ENCODE assay signal across 14 cellular contexts in genomic region chr12:52045794-52046199, GRCh38. TPM values are rescaled to one million over a fixed set of nuclear protein-coding genes. Genes with fewer than 3 reads are reported as not detected.
DNase-seq lines count a peak whose midpoint lies in the region; ATAC-seq, FAIRE-seq and TF ChIP-seq lines count a peak whose summit lies in the region.
"Had no signal": no experiment of that assay in that cellular context is flagged by ENCODE, and none has a peak within 500 bp of the region (broad histone marks: within the 10 kb centered on the region; RNA-seq: fewer than 3 reads in every experiment).

No MANE protein-coding gene starts in this region.

- no peak overlapping the region for H3K4me2 ChIP-seq in osteoblast (ENCODE audit: insufficient read depth, low read length)

- H4K20me1 ChIP-seq in osteoblast (ENCODE audit: insufficient read depth, low read length): no peaks in the 10 kb centered on the region

- no peak for TF ChIP-seq POLR2A in NB4 (IDR thresholded peaks at IDR 0.05; ENCODE audit: extremely low read depth, insufficient read length)

- H3K27me3 ChIP-seq in esophagus (ENCODE audit: control insufficient read depth in 1 of 2, insufficient read depth in 2 of 2, low read length in 2 of 2) (no peaks in the 10 kb centered on the region), osteoblast (ENCODE audit: insufficient read depth, low read length) (no peaks in the 10 kb centered on the region)
- H3K27me3 ChIP-seq: BE2C had no signal

- DNase-seq in AML-193 (lab: John Stamatoyannopoulos, UW): peak; percentile 67 to 69
- peak; percentile 70 for DNase-seq in NB4 (ENCODE audit: low read depth)
- DNase-seq in osteoblast (ENCODE audit: insufficient read length, low spot score, missing footprints): no peak
- DNase-seq in COLO829 (ENCODE audit: low spot score): no peak
- DNase-seq in NCI-H2171 treated with DMSO at 0.1 percent for 48 hours (lab: John Stamatoyannopoulos, UW): no peak
- DNase-seq in HTR-8/SVneo (ENCODE audit: insufficient read length, low spot score): no peak
- DNase-seq: activated T-cell treated with anti-CD3 and anti-CD28 coated beads, Interleukin-2, amount 50 U/mL, for 48 hours; BE2C; cortex of kidney; NCI-H1092 treated with DMSO at 0.1 percent for 48 hours; posterior cingulate gyrus had no signal

- H3K4me3 ChIP-seq in NB4 (ENCODE audit: low read depth, low read length) (no peak overlapping the region), esophagus (ENCODE audit: low read depth in 1 of 2, low read length in 2 of 2) (no peak overlapping the region), osteoblast (ENCODE audit: insufficient read depth, low read length) (no peak overlapping the region)

- no peak for ATAC-seq in GM19395 (IDR thresholded peaks at IDR 0.05; ENCODE audit: unreplicated experiment)

- 30 to 38% methylated on average over 4 of the region's 4 CpGs for WGBS in esophagus, 2 donors

- no peak for FAIRE-seq in HTR-8/SVneo (lab: Jason Lieb, UNC)

- peak overlapping the region; percentile 23 to 59 for H3K27ac ChIP-seq in esophagus (ENCODE audit: low read depth in 2 of 2, low read length in 1 of 2)
- peak overlapping the region; percentile 97 for H3K27ac ChIP-seq in osteoblast (ENCODE audit: low read depth, low read length)

- H2AFZ ChIP-seq in osteoblast (ENCODE audit: low read length): no peak overlapping the region

- peaks cover 14% of the 10 kb centered on the region in 2 donors for H3K4me1 ChIP-seq in esophagus (ENCODE audit: control insufficient read depth in 2 of 2, insufficient read depth in 2 of 2, low read length in 1 of 2)
- H3K4me1 ChIP-seq in osteoblast (ENCODE audit: insufficient read depth, low read length): peaks cover 28% of the 10 kb centered on the region

- H3K36me3 ChIP-seq in esophagus (ENCODE audit: control insufficient read depth in 2 of 2, insufficient read depth in 2 of 2, low read length in 1 of 2) (peaks cover 0 to 3% of the 10 kb centered on the region in 2 donors), osteoblast (ENCODE audit: insufficient read depth, low read length) (no peaks in the 10 kb centered on the region)

- no peaks in the 10 kb centered on the region for H3K9me3 ChIP-seq in esophagus (ENCODE audit: control insufficient read depth in 2 of 2, insufficient read depth in 1 of 2, low read depth in 1 of 2, low read length in 1 of 2)
- no peaks in the 10 kb centered on the region for H3K9me3 ChIP-seq in osteoblast (ENCODE audit: low read depth, low read length)
- H3K9me3 ChIP-seq: BE2C had no signal

- peaks cover 4% of the 10 kb centered on the region for H3K79me2 ChIP-seq in osteoblast (ENCODE audit: insufficient read depth, low read length)

- no peak for TF ChIP-seq CTCF in NB4 (IDR thresholded peaks at IDR 0.05; ENCODE audit: low read depth, low read length)
- TF ChIP-seq CTCF in osteoblast (IDR thresholded peaks at IDR 0.05; ENCODE audit: extremely low read depth, low read depth, low read length): no peak

RNA-seq across cellular contexts. Expression of gene NR4A1, which starts 5.4 kb away (rescaled TPM):
- 10 to 100 TPM in 1 of 2 donors, 1 to 10 TPM in 1; 6.3 to 10.6 TPM for polyA plus RNA-seq in esophagus
- 3.3 and 3.5 TPM in 2 replicates for total RNA-seq in osteoblast

RNA-seq across cellular contexts. Expression of gene ATG101, which starts 24.0 kb away (rescaled TPM):
- 10 to 100 TPM; 16.3 to 43.0 TPM for polyA plus RNA-seq in esophagus
- total RNA-seq in osteoblast: 49.5 and 64.4 TPM in 2 replicates

RNA-seq across cellular contexts. Expression of gene SMIM41, which starts 33.7 kb away (rescaled TPM):
- polyA plus RNA-seq in esophagus: under 1 TPM; 0.18 to 0.22 TPM
- total RNA-seq in osteoblast: under 0.01 TPM in 1 of 2 replicates, not detected in the other
- total RNA-seq: SK-MEL-5 had no signal

RNA-seq across cellular contexts. Expression of gene TAMALIN, which starts 39.1 kb away (rescaled TPM):
- 1 to 10 TPM; 6.1 to 7.4 TPM for polyA plus RNA-seq in esophagus
- 4.7 and 6.5 TPM in 2 replicates for total RNA-seq in osteoblast

Comparison
In these comparisons a context has a peak if more than half of its experiments do, and no peak if none do; other contexts are left out.
1. DNase-seq: peak in AML-193 (2 of 2) and NB4 (single experiment); none in osteoblast (single experiment), COLO829 (single experiment), NCI-H2171 treated with DMSO at 0.1 percent for 48 hours (single experiment) and HTR-8/SVneo (single experiment).